In genomic region chr15:90201150-90201943, GRCh38 we compare ENCODE assay signal across 8 cellular contexts. TPM values are rescaled to one million over a fixed set of nuclear protein-coding genes. Genes with fewer than 3 reads are reported as not detected.
A peak's percentile ranks its signal among the peaks of the same experiment; 100 is the strongest.
DNase-seq lines count a peak whose midpoint lies in the region; ATAC-seq and TF ChIP-seq lines count a peak whose summit lies in the region.

SEMA4B (plus strand) TSS chr15:90201330; CDS start chr15:90201579, 249 bp downstream.

- intact Hi-C loops in lower lobe of right lung (cut with DNase I), result no loop called here

- TF ChIP-seq CTCF in lower lobe of right lung (IDR thresholded peaks at IDR 0.05), result no peak

- H2AFZ ChIP-seq in ACC112 (ENCODE audit: low read length, unreplicated experiment), result peak within 1 kb of the TSS; percentile 58

- peaks cover 36% of the 10 kb centered on the region for H3K4me1 ChIP-seq in ACC112 (ENCODE audit: control insufficient read depth, insufficient read depth, low read length, unreplicated experiment)
- peaks cover 28 to 34% of the 10 kb centered on the region in 2 donors for H3K4me1 ChIP-seq in duodenal mucosa (ENCODE audit: control insufficient read depth in 1 of 2, insufficient read depth in 2 of 2, low read length in 2 of 2)
- peaks cover 23% of the 10 kb centered on the region for H3K4me1 ChIP-seq in lower lobe of right lung

- H3K27ac ChIP-seq in ACC112 (ENCODE audit: low read depth, low read length) (no peak within 1 kb of the TSS), duodenal mucosa (ENCODE audit: low read depth, low read length) (peak within 1 kb of the TSS; percentile 76), lower lobe of right lung (peak within 1 kb of the TSS; percentile 80)

- H3K4me3 ChIP-seq in ACC112 (ENCODE audit: low read depth, low read length), result peak within 1 kb of the TSS; percentile 88
- H3K4me3 ChIP-seq in duodenal mucosa (ENCODE audit: low read depth in 1 of 2, low read length in 2 of 2), result peak within 1 kb of the TSS; percentile 84
- H3K4me3 ChIP-seq in lower lobe of right lung, result peak within 1 kb of the TSS; percentile 97

- no peaks in the 10 kb centered on the region for H3K27me3 ChIP-seq in ACC112 (ENCODE audit: insufficient read depth, low read length)
- H3K27me3 ChIP-seq in duodenal mucosa (ENCODE audit: control insufficient read depth in 1 of 2, insufficient read depth in 2 of 2, low read length in 2 of 2), result no peaks in the 10 kb centered on the region
- H3K27me3 ChIP-seq in lower lobe of right lung (ENCODE audit: low read depth), result no peaks in the 10 kb centered on the region

- DNase-seq in NCI-H345 treated with DMSO at 0.1 percent for 48 hours (lab: John Stamatoyannopoulos, UW; ENCODE audit: unreplicated experiment) (peak; percentile 23), lower lobe of right lung (peak; percentile 90)
- peak; percentile 42 to 43 for DNase-seq in activated CD4-positive, alpha-beta T cell treated with anti-CD3 and anti-CD28 coated beads, Interleukin-2, amount 50 U/mL, for 24 hours (ENCODE audit: low read depth in 1 of 2, low spot score in 1 of 2)
- peak in 2 of 3 donors; percentile 37 to 59 for DNase-seq in stimulated activated CD4-positive, alpha-beta T cell treated with anti-CD3 and anti-CD28 coated beads, TNF-alpha, amount 100 ng/mL, for 1 hour (ENCODE audit: low read depth in 3 of 3, low spot score in 1 of 3)

- H3K9me3 ChIP-seq in duodenal mucosa (ENCODE audit: control insufficient read depth in 1 of 2, low read length in 2 of 2) (no peaks in the 10 kb centered on the region), lower lobe of right lung (no peaks in the 10 kb centered on the region)

- H3K9ac ChIP-seq in duodenal mucosa (ENCODE audit: low read depth in 1 of 2, low read length in 2 of 2), result peak within 1 kb of the TSS; percentile 87

- peaks cover 21% of the 10 kb centered on the region for H3K79me2 ChIP-seq in ACC112 (ENCODE audit: control insufficient read depth, insufficient read depth, low read length, unreplicated experiment)

- H3K36me3 ChIP-seq in ACC112 (ENCODE audit: insufficient read depth, low read length), result no peaks in the 10 kb centered on the region
- peaks cover 7 to 19% of the 10 kb centered on the region in 2 donors for H3K36me3 ChIP-seq in duodenal mucosa (ENCODE audit: control insufficient read depth in 1 of 2, insufficient read depth in 2 of 2, low read length in 2 of 2)
- peaks cover 5% of the 10 kb centered on the region for H3K36me3 ChIP-seq in lower lobe of right lung

- ATAC-seq in GM18519 (IDR thresholded peaks at IDR 0.05; ENCODE audit: low FRiP score, unreplicated experiment), result peak; percentile 69
- peak; percentile 68 for ATAC-seq in HG03025 (IDR thresholded peaks at IDR 0.05; ENCODE audit: low FRiP score, unreplicated experiment)
- peak; percentile 93 to 94 for ATAC-seq in lower lobe of right lung

RNA-seq across cellular contexts. Expression of gene SEMA4B, which starts in this region (rescaled TPM):
- total RNA-seq in lower lobe of right lung, result 48.1 TPM

Comparison
In these comparisons a context has a peak if more than half of its experiments do, and no peak if none do; other contexts are left out.
1. DNase-seq: peak in every context shown above with its lines; median percentile 90 in lower lobe of right lung; 48 in stimulated activated CD4-positive, alpha-beta T cell treated with anti-CD3 and anti-CD28 coated beads, TNF-alpha, amount 100 ng/mL, for 1 hour; 42 in activated CD4-positive, alpha-beta T cell treated with anti-CD3 and anti-CD28 coated beads, Interleukin-2, amount 50 U/mL, for 24 hours; 23 in NCI-H345 treated with DMSO at 0.1 percent for 48 hours.